Comparison of ENCODE assay signal across 8 cellular contexts in genomic region chr9:99820330-99821186, GRCh38. TPM values are rescaled to one million over a fixed set of nuclear protein-coding genes. Genes with fewer than 3 reads are reported as not detected.
DNase-seq lines count a peak whose midpoint lies in the region; ATAC-seq and TF ChIP-seq lines count a peak whose summit lies in the region.

No MANE protein-coding gene starts in this region.

- peaks cover 54 to 58% of the 10 kb centered on the region in 2 donors for H3K4me1 Mint-ChIP-seq in natural killer cell treated with Interleukin-12 subunit alpha and Interleukin-12 subunit beta and Interleukin-15 and Interleukin-18, amount 100 ng/mL, for 72 hours (ENCODE audit: low read depth in 2 of 2)

- H3K4me1 ChIP-seq in A673 (ENCODE audit: insufficient read depth, low read length, poor library complexity, severe bottlenecking) (peaks cover 20% of the 10 kb centered on the region), OCI-LY3 (ENCODE audit: low read length) (peaks cover 17% of the 10 kb centered on the region), thymus (ENCODE audit: control insufficient read depth, insufficient read depth, low read length) (peaks cover 32% of the 10 kb centered on the region)

- H3K4me3 Mint-ChIP-seq in natural killer cell treated with Interleukin-12 subunit alpha and Interleukin-12 subunit beta and Interleukin-15 and Interleukin-18, amount 100 ng/mL, for 72 hours: peak overlapping the region; percentile 94

- BruUV-seq in A673 (replicated peaks; lab: Mats Ljungman, UMichigan): no TSS peak

- POLR2A ChIA-PET in A673 (lab: Charles Lee; ENCODE audit: low non-redundant PET): no interaction called here

- no peaks in the 10 kb centered on the region for H3K27me3 ChIP-seq in A673 (replicated peaks; ENCODE audit: insufficient read depth, low read depth, low read length, poor library complexity)
- H3K27me3 ChIP-seq in OCI-LY3 (ENCODE audit: low read depth, low read length): peaks cover 12% of the 10 kb centered on the region
- peaks cover 40% of the 10 kb centered on the region for H3K27me3 ChIP-seq in thymus (ENCODE audit: control insufficient read depth, insufficient read depth)

- TF ChIP-seq CTCF in A673 (conservative IDR thresholded peaks at IDR 0.05; ENCODE audit: low read depth, low read length): peak; percentile 11; the same call in 1 of the 2 replicates
- no peak for TF ChIP-seq CTCF in GM20000 (IDR thresholded peaks at IDR 0.05; ENCODE audit: extremely low read depth, missing control alignments)
- TF ChIP-seq CTCF in OCI-LY3 (IDR thresholded peaks at IDR 0.05; ENCODE audit: low read depth, low read length): no peak; the same call in 1 of the 2 replicates

- CTCF ChIA-PET in A673 (lab: Charles Lee): no interaction called here

- ATAC-seq in natural killer cell treated with Interleukin-12 subunit alpha and Interleukin-12 subunit beta and Interleukin-15 and Interleukin-18, amount 100 ng/mL, for 72 hours: no peak

- DNase-seq in A673 (ENCODE audit: low spot score) (peak; percentile 68), GM20000 (ENCODE audit: low spot score) (peak; percentile 73), activated gamma-delta T cell (lab: John Stamatoyannopoulos, UW) (peak; percentile 37), fibroblast of the conjunctiva (ENCODE audit: low read depth) (peak; percentile 43), GOT3 (lab: John Stamatoyannopoulos, UW) (no peak)
- DNase-seq in natural killer cell treated with Interleukin-12 subunit alpha and Interleukin-12 subunit beta and Interleukin-15 and Interleukin-18, amount 100 ng/mL, for 72 hours (ENCODE audit: low spot score): peak; percentile 79

- H3K79me2 ChIP-seq in OCI-LY3 (ENCODE audit: low read length): peaks cover 7% of the 10 kb centered on the region

- no peaks in the 10 kb centered on the region for H3K9me3 ChIP-seq in A673 (ENCODE audit: low read depth, low read length, poor library complexity, severe bottlenecking)
- H3K9me3 ChIP-seq in OCI-LY3 (ENCODE audit: insufficient read depth, low read length): no peaks in the 10 kb centered on the region
- no peaks in the 10 kb centered on the region for H3K9me3 ChIP-seq in thymus (ENCODE audit: control insufficient read depth)

- H3K4me3 ChIP-seq in A673 (ENCODE audit: low read depth, low read length, poor library complexity, severe bottlenecking) (peak overlapping the region; percentile 85), OCI-LY3 (ENCODE audit: low read length) (peak overlapping the region; percentile 81), thymus (ENCODE audit: low read length) (peak overlapping the region; percentile 80)

- H3K36me3 Mint-ChIP-seq in natural killer cell treated with Interleukin-12 subunit alpha and Interleukin-12 subunit beta and Interleukin-15 and Interleukin-18, amount 100 ng/mL, for 72 hours: no peaks in the 10 kb centered on the region

- peaks cover 9 to 11% of the 10 kb centered on the region in 2 donors for H3K27me3 Mint-ChIP-seq in natural killer cell treated with Interleukin-12 subunit alpha and Interleukin-12 subunit beta and Interleukin-15 and Interleukin-18, amount 100 ng/mL, for 72 hours

- H4K20me1 ChIP-seq in OCI-LY3 (ENCODE audit: insufficient read depth, low read length): no peaks in the 10 kb centered on the region

- peak overlapping the region; percentile 100 for H3K4me2 ChIP-seq in OCI-LY3 (ENCODE audit: low read length)

- H3K27ac ChIP-seq in A673 (ENCODE audit: low read depth, low read length, poor library complexity, severe bottlenecking) (peak overlapping the region; percentile 80), OCI-LY3 (ENCODE audit: low read length) (peak overlapping the region; percentile 87), thymus (ENCODE audit: low read depth) (peak overlapping the region; percentile 88)

- H3K9ac ChIP-seq in OCI-LY3 (ENCODE audit: low read length): peak overlapping the region; percentile 94

- intact Hi-C loops in A673 (cut with micrococcal nuclease; ENCODE audit: unreplicated experiment): loop anchor here (5.0 to 10.0 kb wide), 10 partner anchors 87 to 777 kb away; partner anchors contain the start of genes ALG2, ERP44, INVS and SEC61B

- H2AFZ ChIP-seq in OCI-LY3 (ENCODE audit: low read depth, low read length): peak overlapping the region; percentile 56

- H3K27ac Mint-ChIP-seq in natural killer cell treated with Interleukin-12 subunit alpha and Interleukin-12 subunit beta and Interleukin-15 and Interleukin-18, amount 100 ng/mL, for 72 hours: peak overlapping the region; percentile 89 to 92

- under 1% methylated on average over 34 of the region's 34 CpGs for WGBS in thymus

- H3K36me3 ChIP-seq in A673 (ENCODE audit: insufficient read depth, low read length, poor library complexity, severe bottlenecking): no peaks in the 10 kb centered on the region
- no peaks in the 10 kb centered on the region for H3K36me3 ChIP-seq in OCI-LY3 (replicated peaks; ENCODE audit: low read depth, low read length)
- no peaks in the 10 kb centered on the region for H3K36me3 ChIP-seq in thymus (ENCODE audit: control insufficient read depth, insufficient read depth)

- H3K9me3 Mint-ChIP-seq in natural killer cell treated with Interleukin-12 subunit alpha and Interleukin-12 subunit beta and Interleukin-15 and Interleukin-18, amount 100 ng/mL, for 72 hours: no peaks in the 10 kb centered on the region

RNA-seq across cellular contexts. Expression of gene NR4A3, which starts 1.1 kb away (rescaled TPM):
- total RNA-seq in A673 (2021): 6.4 and 6.6 TPM in 2 replicates
- total RNA-seq in natural killer cell treated with Interleukin-12 subunit alpha and Interleukin-12 subunit beta and Interleukin-15 and Interleukin-18, amount 100 ng/mL, for 72 hours: 1 to 10 TPM; 1.3 to 2.4 TPM
- 13.6 TPM for polyA plus RNA-seq in thymus
